ENCODE assay signal across 1 cellular context in genomic region chr5:149432377-149432776, GRCh38.
TF ChIP-seq lines count a peak whose summit lies in the region.

No MANE protein-coding gene starts in this region.

TF ChIP-seq in IMR-90, 13 proteins besides CTCF, POLR2A, EP300 and RAD21 (continued from another document):
- no peak for TF ChIP-seq SMC3 (IDR thresholded peaks at IDR 0.05; ENCODE audit: low read depth, low read length)
- no peak for TF ChIP-seq CEBPB (IDR thresholded peaks at IDR 0.05; ENCODE audit: low read depth, low read length)
- no peak for TF ChIP-seq FOS (IDR thresholded peaks at IDR 0.05; ENCODE audit: low read depth, low read length)
- TF ChIP-seq MAZ (IDR thresholded peaks at IDR 0.05; ENCODE audit: borderline replicate concordance, low read depth, low read length) = no peak
- TF ChIP-seq ELK1 (IDR thresholded peaks at IDR 0.05; ENCODE audit: borderline replicate concordance, low read depth, low read length) = no peak
- TF ChIP-seq MAFK (IDR thresholded peaks at IDR 0.05; ENCODE audit: low read depth, low read length) = no peak
- no peak for TF ChIP-seq BHLHE40 (IDR thresholded peaks at IDR 0.05; ENCODE audit: low read depth, low read length)
- no peak for TF ChIP-seq NFE2L2 (IDR thresholded peaks at IDR 0.05; ENCODE audit: low read depth, low read length)
- TF ChIP-seq CHD1 (IDR thresholded peaks at IDR 0.05; ENCODE audit: low read depth, low read length) = no peak
TF ChIP-seq in IMR-90: peak in this region for 0.
